ENCODE assay signal across 11 cellular contexts in the genomic region with DNA sequence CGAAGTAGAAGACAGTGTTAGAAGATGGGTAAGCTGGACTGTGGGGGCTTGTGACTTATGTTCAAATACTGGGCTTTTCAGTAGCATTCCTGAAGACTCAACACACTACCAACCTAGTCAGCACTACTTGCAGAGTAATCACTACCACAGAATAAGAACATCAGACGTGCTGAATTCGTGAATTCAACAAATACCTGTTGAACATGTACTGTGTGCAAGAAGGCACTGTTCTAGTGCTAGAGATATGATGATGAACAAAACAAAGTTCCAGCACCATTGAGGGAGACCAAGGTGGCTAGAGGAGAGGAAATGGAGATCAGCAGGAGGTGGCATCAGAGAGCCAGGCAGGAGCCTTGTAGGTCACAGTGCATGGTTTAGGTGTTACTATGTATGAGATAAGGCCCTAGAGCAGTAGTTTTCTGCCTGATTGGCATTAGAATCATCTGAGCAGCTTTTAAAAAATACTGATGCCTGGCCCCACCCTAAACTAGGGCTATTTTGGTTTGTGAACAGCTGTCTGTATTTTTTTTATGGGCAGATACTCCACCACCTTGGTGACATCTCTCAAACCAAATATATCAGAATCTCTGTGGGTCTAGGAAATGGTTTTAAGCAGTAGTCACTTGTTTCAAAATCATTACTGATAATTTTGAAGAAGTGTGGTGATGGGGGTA. TPM values are rescaled to one million over a fixed set of nuclear protein-coding genes. Genes with fewer than 3 reads are reported as not detected.
DNase-seq lines count a peak whose midpoint lies in the region; ATAC-seq, FAIRE-seq and TF ChIP-seq lines count a peak whose summit lies in the region.
"Had no signal": no experiment of that assay in that cellular context is flagged by ENCODE, and none has a peak within 500 bp of the region (broad histone marks: within the 10 kb centered on the region; RNA-seq: fewer than 3 reads in every experiment).

No MANE protein-coding gene starts in this region.

- no peaks in the 10 kb centered on the region for H3K9me3 Mint-ChIP-seq in effector memory CD8-positive, alpha-beta T cell
- no peaks in the 10 kb centered on the region for H3K9me3 Mint-ChIP-seq in neural progenitor cell
- H3K9me3 Mint-ChIP-seq: stimulated activated naive B cell treated with anti-CD40 and anti-IgM and Interleukin-4, amounts not matched to agents 10 μg/mL and 1 μg/mL and 100 μg/mL, for 72 hours had no signal

- TF ChIP-seq POLR2A in GM12891 (IDR thresholded peaks at IDR 0.05; ENCODE audit: low read depth, low read length) = no peak

- H3K27me3 ChIP-seq in neural progenitor cell (no peaks in the 10 kb centered on the region), HAP-1 (ENCODE audit: low read depth) (no peaks in the 10 kb centered on the region)

- H3K36me3 ChIP-seq in neural progenitor cell (no peaks in the 10 kb centered on the region), HAP-1 (replicated peaks) (peaks cover under 1% of the 10 kb centered on the region; the same call in 1 of the 2 replicates)

- TF ChIP-seq EP300 in Ishikawa (IDR thresholded peaks at IDR 0.05; ENCODE audit: borderline replicate concordance) = no peak

- H3K79me2 ChIP-seq in neural progenitor cell (ENCODE audit: low read depth) = peaks cover 100% of the 10 kb centered on the region

- FAIRE-seq in GM12891 (lab: Jason Lieb, UNC) = no peak
- FAIRE-seq: colon, GM18507 had no signal

- H4K20me1 ChIP-seq in neural progenitor cell (ENCODE audit: low read depth) = peaks cover 78% of the 10 kb centered on the region

- peak; percentile 18 for TF ChIP-seq CTCF in neural progenitor cell (IDR thresholded peaks at IDR 0.05)
- no peak for TF ChIP-seq CTCF in omental fat pad (IDR thresholded peaks at IDR 0.05)

- no peaks in the 10 kb centered on the region for H3K36me3 Mint-ChIP-seq in effector memory CD8-positive, alpha-beta T cell (ENCODE audit: insufficient read depth)
- H3K36me3 Mint-ChIP-seq in neural progenitor cell = peaks cover 2% of the 10 kb centered on the region
- H3K36me3 Mint-ChIP-seq: stimulated activated naive B cell treated with anti-CD40 and anti-IgM and Interleukin-4, amounts not matched to agents 10 μg/mL and 1 μg/mL and 100 μg/mL, for 72 hours had no signal

- H3K4me1 Mint-ChIP-seq in effector memory CD8-positive, alpha-beta T cell (ENCODE audit: low read depth in 2 of 2) = peaks cover 11 to 12% of the 10 kb centered on the region in 2 donors
- H3K4me1 Mint-ChIP-seq in neural progenitor cell = peaks cover 8% of the 10 kb centered on the region
- H3K4me1 Mint-ChIP-seq: stimulated activated naive B cell treated with anti-CD40 and anti-IgM and Interleukin-4, amounts not matched to agents 10 μg/mL and 1 μg/mL and 100 μg/mL, for 72 hours had no signal

- peak overlapping the region in 1 of 2 donors; percentile 18 for H3K27ac Mint-ChIP-seq in effector memory CD8-positive, alpha-beta T cell
- no peak overlapping the region for H3K27ac Mint-ChIP-seq in neural progenitor cell
- H3K27ac Mint-ChIP-seq: stimulated activated naive B cell treated with anti-CD40 and anti-IgM and Interleukin-4, amounts not matched to agents 10 μg/mL and 1 μg/mL and 100 μg/mL, for 72 hours had no signal

- H3K4me2 ChIP-seq in neural progenitor cell = no peak overlapping the region

- H3K9me3 ChIP-seq in neural progenitor cell (ENCODE audit: low read depth) = no peaks in the 10 kb centered on the region
- no peaks in the 10 kb centered on the region for H3K9me3 ChIP-seq in HAP-1

- DNase-seq in GM12891 (ENCODE audit: insufficient read length, low spot score) (no peak), neural progenitor cell (ENCODE audit: low spot score) (no peak), foreskin melanocyte (no peak), HAP-1 (ENCODE audit: low spot score in 2 of 2) (no peak), omental fat pad (ENCODE audit: low spot score) (no peak)
- DNase-seq in effector memory CD8-positive, alpha-beta T cell = peak in 2 of 3 experiments; percentile 4 to 14
- DNase-seq: stimulated activated naive B cell treated with anti-CD40 and anti-IgM and Interleukin-4, amounts not matched to agents 10 μg/mL and 1 μg/mL and 100 μg/mL, for 72 hours had no signal

- peak; percentile 97 for ATAC-seq in effector memory CD8-positive, alpha-beta T cell (replicated peaks)
- no peak for ATAC-seq in omental fat pad (ENCODE audit: low FRiP score)
- ATAC-seq: sciatic nerve; stimulated activated naive B cell treated with anti-CD40 and anti-IgM and Interleukin-4, amounts not matched to agents 10 μg/mL and 1 μg/mL and 100 μg/mL, for 72 hours had no signal

- H2AFZ ChIP-seq in neural progenitor cell (replicated peaks) = no peak overlapping the region

- no peak overlapping the region for H3K9ac ChIP-seq in neural progenitor cell

- in situ Hi-C loops in HAP-1 (cut with MboI; ENCODE audit: low sequenced_read_pairs) = no loop called here

- no peak overlapping the region for H3K4me3 ChIP-seq in neural progenitor cell
- H3K4me3 ChIP-seq in HAP-1 = no peak overlapping the region

- H3K4me1 ChIP-seq in neural progenitor cell (peaks cover 26% of the 10 kb centered on the region), HAP-1 (peaks cover 9% of the 10 kb centered on the region; the same call in 1 of the 2 replicates)

- H3K27ac ChIP-seq in neural progenitor cell = no peak overlapping the region

- peaks cover 0 to 8% of the 10 kb centered on the region in 2 donors for H3K27me3 Mint-ChIP-seq in effector memory CD8-positive, alpha-beta T cell
- no peaks in the 10 kb centered on the region for H3K27me3 Mint-ChIP-seq in neural progenitor cell (ENCODE audit: insufficient read depth, low read depth)

- H3F3A ChIP-seq in neural progenitor cell (ENCODE audit: low read depth) = no peaks in the 10 kb centered on the region

- TF ChIP-seq RAD21 in Ishikawa (IDR thresholded peaks at IDR 0.05; ENCODE audit: low read depth) = peak; percentile 59

- H3K4me3 Mint-ChIP-seq in effector memory CD8-positive, alpha-beta T cell = no peak overlapping the region
- no peak overlapping the region for H3K4me3 Mint-ChIP-seq in neural progenitor cell
- H3K4me3 Mint-ChIP-seq: stimulated activated naive B cell treated with anti-CD40 and anti-IgM and Interleukin-4, amounts not matched to agents 10 μg/mL and 1 μg/mL and 100 μg/mL, for 72 hours had no signal

TF ChIP-seq in GM12891, 5 proteins besides CTCF, POLR2A, EP300 and RAD21:
- TF ChIP-seq POLR2AphosphoS5 (IDR thresholded peaks at IDR 0.05; ENCODE audit: low read depth, low read length) (no peak), TAF1 (IDR thresholded peaks at IDR 0.05; ENCODE audit: low read depth, low read length) (no peak), SPI1 (IDR thresholded peaks at IDR 0.05; ENCODE audit: low read depth, low read length) (no peak), POU2F2 (IDR thresholded peaks at IDR 0.05; ENCODE audit: low read depth, low read length) (no peak), PAX5 (IDR thresholded peaks at IDR 0.05; ENCODE audit: insufficient read depth, low read length, severe bottlenecking) (peak; percentile 21)

TF ChIP-seq in Ishikawa, 13 proteins besides CTCF, POLR2A, EP300 and RAD21:
- no peak for TF ChIP-seq EGR1 (IDR thresholded peaks at IDR 0.05)
- no peak for TF ChIP-seq FOXM1 (IDR thresholded peaks at IDR 0.05; ENCODE audit: borderline replicate concordance, low read depth)
- TF ChIP-seq CEBPB (IDR thresholded peaks at IDR 0.05) = no peak
- no peak for TF ChIP-seq TCF12 (IDR thresholded peaks at IDR 0.05; ENCODE audit: low read depth)
- TF ChIP-seq TAF1 (IDR thresholded peaks at IDR 0.05; ENCODE audit: low read depth) = no peak
- TF ChIP-seq, protein P1, sequence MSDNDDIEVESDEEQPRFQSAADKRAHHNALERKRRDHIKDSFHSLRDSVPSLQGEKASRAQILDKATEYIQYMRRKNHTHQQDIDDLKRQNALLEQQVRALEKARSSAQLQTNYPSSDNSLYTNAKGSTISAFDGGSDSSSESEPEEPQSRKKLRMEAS (IDR thresholded peaks at IDR 0.05) = no peak
- no peak for TF ChIP-seq ZBTB7A (IDR thresholded peaks at IDR 0.05; ENCODE audit: low read depth)
- no peak for TF ChIP-seq CREB1 (IDR thresholded peaks at IDR 0.05; ENCODE audit: low read depth)
- TF ChIP-seq, protein P2, sequence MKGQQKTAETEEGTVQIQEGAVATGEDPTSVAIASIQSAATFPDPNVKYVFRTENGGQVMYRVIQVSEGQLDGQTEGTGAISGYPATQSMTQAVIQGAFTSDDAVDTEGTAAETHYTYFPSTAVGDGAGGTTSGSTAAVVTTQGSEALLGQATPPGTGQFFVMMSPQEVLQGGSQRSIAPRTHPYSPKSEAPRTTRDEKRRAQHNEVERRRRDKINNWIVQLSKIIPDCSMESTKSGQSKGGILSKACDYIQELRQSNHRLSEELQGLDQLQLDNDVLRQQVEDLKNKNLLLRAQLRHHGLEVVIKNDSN (IDR thresholded peaks at IDR 0.05) = no peak
- TF ChIP-seq YY1 (IDR thresholded peaks at IDR 0.05; ENCODE audit: low read depth) = no peak
- TF ChIP-seq NFIC (IDR thresholded peaks at IDR 0.05) = no peak
- TF ChIP-seq TEAD4 (IDR thresholded peaks at IDR 0.05) = no peak
- TF ChIP-seq, protein P3, sequence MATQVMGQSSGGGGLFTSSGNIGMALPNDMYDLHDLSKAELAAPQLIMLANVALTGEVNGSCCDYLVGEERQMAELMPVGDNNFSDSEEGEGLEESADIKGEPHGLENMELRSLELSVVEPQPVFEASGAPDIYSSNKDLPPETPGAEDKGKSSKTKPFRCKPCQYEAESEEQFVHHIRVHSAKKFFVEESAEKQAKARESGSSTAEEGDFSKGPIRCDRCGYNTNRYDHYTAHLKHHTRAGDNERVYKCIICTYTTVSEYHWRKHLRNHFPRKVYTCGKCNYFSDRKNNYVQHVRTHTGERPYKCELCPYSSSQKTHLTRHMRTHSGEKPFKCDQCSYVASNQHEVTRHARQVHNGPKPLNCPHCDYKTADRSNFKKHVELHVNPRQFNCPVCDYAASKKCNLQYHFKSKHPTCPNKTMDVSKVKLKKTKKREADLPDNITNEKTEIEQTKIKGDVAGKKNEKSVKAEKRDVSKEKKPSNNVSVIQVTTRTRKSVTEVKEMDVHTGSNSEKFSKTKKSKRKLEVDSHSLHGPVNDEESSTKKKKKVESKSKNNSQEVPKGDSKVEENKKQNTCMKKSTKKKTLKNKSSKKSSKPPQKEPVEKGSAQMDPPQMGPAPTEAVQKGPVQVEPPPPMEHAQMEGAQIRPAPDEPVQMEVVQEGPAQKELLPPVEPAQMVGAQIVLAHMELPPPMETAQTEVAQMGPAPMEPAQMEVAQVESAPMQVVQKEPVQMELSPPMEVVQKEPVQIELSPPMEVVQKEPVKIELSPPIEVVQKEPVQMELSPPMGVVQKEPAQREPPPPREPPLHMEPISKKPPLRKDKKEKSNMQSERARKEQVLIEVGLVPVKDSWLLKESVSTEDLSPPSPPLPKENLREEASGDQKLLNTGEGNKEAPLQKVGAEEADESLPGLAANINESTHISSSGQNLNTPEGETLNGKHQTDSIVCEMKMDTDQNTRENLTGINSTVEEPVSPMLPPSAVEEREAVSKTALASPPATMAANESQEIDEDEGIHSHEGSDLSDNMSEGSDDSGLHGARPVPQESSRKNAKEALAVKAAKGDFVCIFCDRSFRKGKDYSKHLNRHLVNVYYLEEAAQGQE (IDR thresholded peaks at IDR 0.05; ENCODE audit: low read depth) = no peak
TF ChIP-seq in Ishikawa: peak in this region for 0.

RNA-seq across cellular contexts. Expression of a gene that starts 26.8 kb away (rescaled TPM):
- polyA plus RNA-seq in GM12891 (2012; ENCODE audit: low read depth, missing spikeins) = 5.4 TPM
- total RNA-seq in neural progenitor cell (ENCODE audit: low replicate concordance) (114 and 166 TPM in 2 replicates), omental fat pad (100 to 1,000 TPM; 158 to 209 (median 164) TPM)

Comparison
In these comparisons a context has a peak if more than half of its experiments do, and no peak if none do; other contexts are left out.
1. DNase-seq: peak in effector memory CD8-positive, alpha-beta T cell (2 of 3); none in GM12891 (single experiment), neural progenitor cell (single experiment), foreskin melanocyte (single experiment), HAP-1 (0 of 2) and omental fat pad (single experiment).